In genomic region chr14:65414961-65415589, GRCh38 we compare ENCODE assay signal across 8 cellular contexts.
DNase-seq lines count a peak whose midpoint lies in the region; ATAC-seq and TF ChIP-seq lines count a peak whose summit lies in the region.

No MANE protein-coding gene starts in this region.

- H3K4me3 ChIP-seq in HAP-1 (peak overlapping the region; percentile 87), RWPE2 (ENCODE audit: severe bottlenecking) (no peak overlapping the region), retinal pigment epithelial cell (ENCODE audit: low read length) (no peak overlapping the region)

- in situ Hi-C loops in HAP-1 (cut with MboI; ENCODE audit: low sequenced_read_pairs): loop anchor here (10.0 kb wide), 2 partner anchors 540 to 660 kb away; no protein-coding TSS in a partner anchor

- peak; percentile 7 for DNase-seq in NCI-H1436 (lab: John Stamatoyannopoulos, UW)
- no peak for DNase-seq in NCI-H1436 treated with DMSO at 0.1 percent for 48 hours (lab: John Stamatoyannopoulos, UW)
- peak in 1 of 2 experiments; percentile 50 for DNase-seq in HAP-1 (ENCODE audit: low spot score in 2 of 2)
- no peak for DNase-seq in RWPE2 (ENCODE audit: low spot score)
- peak; percentile 52 for DNase-seq in fibroblast of gingiva (ENCODE audit: low read depth)
- DNase-seq in retinal pigment epithelial cell (ENCODE audit: low read depth): no peak

- ATAC-seq in RWPE2 (ENCODE audit: low read depth): no peak
- no peak for ATAC-seq in GM21423 (IDR thresholded peaks at IDR 0.05; ENCODE audit: unreplicated experiment)
- ATAC-seq in HG02973 (IDR thresholded peaks at IDR 0.05; ENCODE audit: unreplicated experiment): no peak

- H3K27me3 ChIP-seq in HAP-1 (ENCODE audit: low read depth) (no peaks in the 10 kb centered on the region), RWPE2 (ENCODE audit: insufficient read depth, poor library complexity, severe bottlenecking) (no peaks in the 10 kb centered on the region)

- H3K4me1 ChIP-seq in HAP-1 (peaks cover 24% of the 10 kb centered on the region), RWPE2 (ENCODE audit: insufficient read depth, poor library complexity, severe bottlenecking) (peaks cover 10% of the 10 kb centered on the region)

- H3K36me3 ChIP-seq in HAP-1 (replicated peaks): 0 out of 2 replicates have a peak, but pooled peaks cover 2% of the 10 kb centered on the region
- no peaks in the 10 kb centered on the region for H3K36me3 ChIP-seq in RWPE2 (ENCODE audit: low read depth)

- no peak overlapping the region for H3K27ac ChIP-seq in RWPE2 (ENCODE audit: poor library complexity, severe bottlenecking)

- TF ChIP-seq CTCF in RWPE2 (IDR thresholded peaks at IDR 0.05; ENCODE audit: poor library complexity, severe bottlenecking): peak; percentile 96
- TF ChIP-seq CTCF in retinal pigment epithelial cell (conservative IDR thresholded peaks at IDR 0.05; ENCODE audit: low read depth, low read length): peak; percentile 62

- no peaks in the 10 kb centered on the region for H3K9me3 ChIP-seq in HAP-1
- H3K9me3 ChIP-seq in RWPE2 (ENCODE audit: severe bottlenecking): no peaks in the 10 kb centered on the region

Comparison
In these comparisons a context has a peak if more than half of its experiments do, and no peak if none do; other contexts are left out.
1. DNase-seq: peak in NCI-H1436 (single experiment) and fibroblast of gingiva (single experiment); none in NCI-H1436 treated with DMSO at 0.1 percent for 48 hours (single experiment), RWPE2 (single experiment) and retinal pigment epithelial cell (single experiment).